In genomic region chr6:3648724-3649123, GRCh38 we compare ENCODE assay signal across 24 cellular contexts.
DNase-seq lines count a peak whose midpoint lies in the region; ATAC-seq, FAIRE-seq and TF ChIP-seq lines count a peak whose summit lies in the region.
"Had no signal": no experiment of that assay in that cellular context is flagged by ENCODE, and none has a peak within 500 bp of the region (broad histone marks: within the 10 kb centered on the region; RNA-seq: fewer than 3 reads in every experiment).

No MANE protein-coding gene starts in this region.

- no peak overlapping the region for H2AFZ ChIP-seq in K562 (ENCODE audit: low read depth, low read length)

- peaks cover 0 to 2% of the 10 kb centered on the region in 2 experiments; a peak in 1 of 5 replicates for H3K27me3 ChIP-seq in K562 (ENCODE audit: control insufficient read depth in 2 of 2, insufficient read depth in 2 of 2, low read length in 2 of 2)
- H3K27me3 ChIP-seq: BLaER1 had no signal

- H3K4me3 ChIP-seq in K562 = no peak overlapping the region
- H3K4me3 ChIP-seq: BLaER1, HAP-1 had no signal

- DNase-seq in NCI-H146 (lab: John Stamatoyannopoulos, UW) (peak; percentile 15), NCI-H146 treated with DMSO at 0.1 percent for 48 hours (lab: John Stamatoyannopoulos, UW; ENCODE audit: unreplicated experiment) (no peak), NCI-H748 (lab: John Stamatoyannopoulos, UW; ENCODE audit: unreplicated experiment) (peak; percentile 64), NCI-H748 treated with DMSO at 0.1 percent for 48 hours (lab: John Stamatoyannopoulos, UW) (no peak), NCI-H69 (lab: John Stamatoyannopoulos, UW) (peak; percentile 7), K562 (ENCODE audit: extremely low read depth in 1 of 4, low spot score in 3 of 4) (peak in 2 of 4 experiments; percentile 42 to 48), NCI-H2081 treated with DMSO at 0.1 percent for 48 hours (lab: John Stamatoyannopoulos, UW) (no peak), GDM1 (lab: John Stamatoyannopoulos, UW) (no peak)
- DNase-seq: CD4-positive, CD25-positive, alpha-beta regulatory T cell; CD8-positive, alpha-beta T cell; DMS 273 treated with DMSO at 0.1 percent for 48 hours; DMS79; EL; GF-D8; GOT3 had no signal

- no peak for ATAC-seq in K562
- ATAC-seq: CD8-positive, alpha-beta T cell had no signal

- no peaks in the 10 kb centered on the region for H3K36me3 ChIP-seq in K562 (ENCODE audit: control insufficient read depth, insufficient read depth, low read length)
- H3K36me3 ChIP-seq: BLaER1, HAP-1 had no signal

- no peaks in the 10 kb centered on the region for H4K20me1 ChIP-seq in K562 (replicated peaks; ENCODE audit: control insufficient read depth, insufficient read depth, low read length)
- H4K20me1 ChIP-seq: BLaER1 had no signal

- H3K4me2 ChIP-seq in K562 (ENCODE audit: insufficient read depth, low read length) = no peak overlapping the region
- H3K4me2 ChIP-seq: BLaER1 had no signal

- FAIRE-seq in K562 (lab: Jason Lieb, UNC) = no peak
- FAIRE-seq: A204.1, D721Med, GM12891, GM18507, H54 had no signal

- in situ Hi-C loops in K562 (cut with MboI) = no loop called here

- H3K9me1 ChIP-seq in K562 (ENCODE audit: control insufficient read depth, insufficient read depth, low read length) = no peaks in the 10 kb centered on the region

- POLR2A ChIA-PET in K562 (lab: Yijun Ruan, JAX) = interaction anchor here (0.6 kb wide), 2 partner anchors 11 to 897 kb away, joined by 3 read pairs; no protein-coding TSS in a partner anchor

- CTCF ChIA-PET in K562 (lab: Yijun Ruan, JAX; ENCODE audit: low intra/inter-chr PET ratio) = no interaction called here

- peaks cover 21 to 26% of the 10 kb centered on the region in 2 experiments for H3K4me1 ChIP-seq in K562 (replicated peaks in 1 of 2; ENCODE audit: control insufficient read depth in 2 of 2, insufficient read depth in 2 of 2, low read length in 2 of 2)
- H3K4me1 ChIP-seq: BLaER1, HAP-1 had no signal

- no TSS peak for BruUV-seq in K562 (replicated peaks; lab: Mats Ljungman, UMichigan)

- no peak overlapping the region for H3K27ac ChIP-seq in K562 (ENCODE audit: extremely low read depth, low read depth, low read length)
- H3K27ac ChIP-seq: 22Rv1, BLaER1, C4-2B had no signal

- intact Hi-C loops in K562 (cut with micrococcal nuclease) = no loop called here

- no peak for TF ChIP-seq RAD21 in K562 (CRISPR knock-in tag; conservative IDR thresholded peaks at IDR 0.05 in 1 of 2, IDR thresholded peaks at IDR 0.05 in 1 of 2)

- 0 out of 2 replicates have a peak, but pooled peaks cover 3% of the 10 kb centered on the region for H3K9me3 ChIP-seq in K562 (replicated peaks; ENCODE audit: control insufficient read depth, insufficient read depth, low read depth, low read length)
- H3K9me3 ChIP-seq: BLaER1, HAP-1 had no signal

- 22% methylated on average over 2 of the region's 2 CpGs for WGBS in K562 (ENCODE audit: insufficient coverage, low coverage, missing lambda C conversion rate)

- no peak for TF ChIP-seq POLR2A in K562 (conservative IDR thresholded peaks at IDR 0.05)

- H3K79me2 ChIP-seq in K562 (ENCODE audit: control insufficient read depth, insufficient read depth, low read length) = no peaks in the 10 kb centered on the region

- TF ChIP-seq CTCF in K562 (IDR thresholded peaks at IDR 0.05 in 2 of 3, conservative IDR thresholded peaks at IDR 0.05 in 1 of 3; ENCODE audit: insufficient read depth in 2 of 3, low read depth in 1 of 3, low read length in 3 of 3) = no peak

- no peak for TF ChIP-seq EP300 in K562 (IDR thresholded peaks at IDR 0.05; ENCODE audit: low read length)

- no peak overlapping the region for H3K9ac ChIP-seq in K562 (ENCODE audit: insufficient read depth in 1 of 2, low read depth in 2 of 2, low read length in 2 of 2)
- H3K9ac ChIP-seq: BLaER1 had no signal

TF ChIP-seq in K562, 482 proteins besides CTCF, POLR2A, EP300 and RAD21:
- no peak for TF ChIP-seq BDP1 (IDR thresholded peaks at IDR 0.05; ENCODE audit: insufficient read depth, insufficient read length)
- no peak for TF ChIP-seq JUN (IDR thresholded peaks at IDR 0.05; ENCODE audit: borderline replicate concordance, low read depth, low read length)
- no peak for TF ChIP-seq JUN (CRISPR knock-in tag; IDR thresholded peaks at IDR 0.05; ENCODE audit: borderline replicate concordance)
- TF ChIP-seq TRIM28 (IDR thresholded peaks at IDR 0.05) = peak; percentile 78; the same call in 1 of the 2 replicates
- TF ChIP-seq CBFA2T2 (conservative IDR thresholded peaks at IDR 0.05) = peak; percentile 49; the same call in 1 of the 2 replicates
- TF ChIP-seq STAT5A (IDR thresholded peaks at IDR 0.05; ENCODE audit: borderline replicate concordance, low read length) = 0 out of 2 replicates have a peak, but pooled peaks have one; percentile 22
- TF ChIP-seq XRCC5 (IDR thresholded peaks at IDR 0.05; ENCODE audit: low read depth, low read length) = no peak
- TF ChIP-seq, protein P1, sequence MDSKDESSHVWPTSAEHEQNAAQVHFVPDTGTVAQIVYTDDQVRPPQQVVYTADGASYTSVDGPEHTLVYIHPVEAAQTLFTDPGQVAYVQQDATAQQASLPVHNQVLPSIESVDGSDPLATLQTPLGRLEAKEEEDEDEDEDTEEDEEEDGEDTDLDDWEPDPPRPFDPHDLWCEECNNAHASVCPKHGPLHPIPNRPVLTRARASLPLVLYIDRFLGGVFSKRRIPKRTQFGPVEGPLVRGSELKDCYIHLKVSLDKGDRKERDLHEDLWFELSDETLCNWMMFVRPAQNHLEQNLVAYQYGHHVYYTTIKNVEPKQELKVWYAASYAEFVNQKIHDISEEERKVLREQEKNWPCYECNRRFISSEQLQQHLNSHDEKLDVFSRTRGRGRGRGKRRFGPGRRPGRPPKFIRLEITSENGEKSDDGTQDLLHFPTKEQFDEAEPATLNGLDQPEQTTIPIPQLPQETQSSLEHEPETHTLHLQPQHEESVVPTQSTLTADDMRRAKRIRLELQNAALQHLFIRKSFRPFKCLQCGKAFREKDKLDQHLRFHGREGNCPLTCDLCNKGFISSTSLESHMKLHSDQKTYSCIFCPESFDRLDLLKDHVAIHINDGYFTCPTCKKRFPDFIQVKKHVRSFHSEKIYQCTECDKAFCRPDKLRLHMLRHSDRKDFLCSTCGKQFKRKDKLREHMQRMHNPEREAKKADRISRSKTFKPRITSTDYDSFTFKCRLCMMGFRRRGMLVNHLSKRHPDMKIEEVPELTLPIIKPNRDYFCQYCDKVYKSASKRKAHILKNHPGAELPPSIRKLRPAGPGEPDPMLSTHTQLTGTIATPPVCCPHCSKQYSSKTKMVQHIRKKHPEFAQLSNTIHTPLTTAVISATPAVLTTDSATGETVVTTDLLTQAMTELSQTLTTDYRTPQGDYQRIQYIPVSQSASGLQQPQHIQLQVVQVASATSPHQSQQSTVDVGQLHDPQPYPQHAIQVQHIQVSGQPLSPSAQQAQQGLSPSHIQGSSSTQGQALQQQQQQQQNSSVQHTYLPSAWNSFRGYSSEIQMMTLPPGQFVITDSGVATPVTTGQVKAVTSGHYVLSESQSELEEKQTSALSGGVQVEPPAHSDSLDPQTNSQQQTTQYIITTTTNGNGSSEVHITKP (IDR thresholded peaks at IDR 0.05; ENCODE audit: partially characterized antibody) = peak; percentile 28
- peak; percentile 46; the same call in 1 of the 2 replicates for TF ChIP-seq TAL1 (IDR thresholded peaks at IDR 0.05)
- peak; percentile 53 to 56; a peak in 2 of 4 replicates for TF ChIP-seq TRIM24 (IDR thresholded peaks at IDR 0.05)
- TF ChIP-seq NCOR1 (IDR thresholded peaks at IDR 0.05) = peak; percentile 17; the same call in 1 of the 2 replicates
- peak; percentile 67 for TF ChIP-seq CBFA2T3 (IDR thresholded peaks at IDR 0.05)
- peak; percentile 50 for TF ChIP-seq TCF3 (CRISPR knock-in tag; IDR thresholded peaks at IDR 0.05)
- 0 out of 2 replicates have a peak, but pooled peaks have one; percentile 24 for TF ChIP-seq TEAD4 (IDR thresholded peaks at IDR 0.05; ENCODE audit: low read length)
- no peak for TF ChIP-seq TEAD4 (CRISPR knock-in tag; IDR thresholded peaks at IDR 0.05; ENCODE audit: borderline replicate concordance)
- TF ChIP-seq CREB1 (IDR thresholded peaks at IDR 0.05) = no peak
- no peak for TF ChIP-seq CREB1 (CRISPR knock-in tag; IDR thresholded peaks at IDR 0.05)
- peak; percentile 11 for TF ChIP-seq MEIS2 (IDR thresholded peaks at IDR 0.05; ENCODE audit: partially characterized antibody)
- peak; percentile 58; the same call in 1 of the 2 replicates for TF ChIP-seq CEBPB (tag; IDR thresholded peaks at IDR 0.05)

Comparison
In these comparisons a context has a peak if more than half of its experiments do, and no peak if none do; other contexts are left out.
1. DNase-seq: peak in NCI-H146 (single experiment), NCI-H748 (single experiment) and NCI-H69 (single experiment); none in NCI-H146 treated with DMSO at 0.1 percent for 48 hours (single experiment), NCI-H748 treated with DMSO at 0.1 percent for 48 hours (single experiment), NCI-H2081 treated with DMSO at 0.1 percent for 48 hours (single experiment) and GDM1 (single experiment).